In the genomic region with DNA sequence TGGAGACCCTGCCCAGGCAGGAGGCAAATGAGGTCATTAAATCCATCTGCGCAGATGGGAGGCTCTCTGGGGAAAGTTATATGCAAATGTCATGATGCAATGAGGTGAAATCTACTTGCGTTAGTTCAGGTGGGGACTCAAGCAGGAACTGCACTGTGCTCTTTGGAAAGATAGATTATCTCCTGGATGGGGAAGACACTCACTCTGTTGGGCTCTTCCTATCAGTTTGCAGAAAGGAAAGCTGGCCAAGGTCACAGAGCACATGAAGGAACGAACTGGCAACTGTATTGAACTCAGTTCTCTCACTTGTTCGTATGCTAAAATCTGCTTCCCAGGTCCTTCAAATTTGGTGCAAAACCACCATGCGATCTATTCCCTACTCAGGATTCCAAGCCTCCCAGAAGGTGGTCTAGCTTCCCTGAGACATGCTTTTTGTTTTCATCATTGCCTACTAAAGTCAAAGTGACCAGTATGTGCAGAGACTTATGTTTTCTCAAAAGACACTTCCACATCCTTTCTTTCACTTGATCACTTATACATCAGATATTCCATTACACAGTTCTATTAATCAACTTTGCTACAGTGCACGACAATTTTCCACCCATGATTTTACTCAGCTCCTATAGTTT, we compare ENCODE assay signal across 1 cellular context.
TF ChIP-seq lines count a peak whose summit lies in the region.

No MANE protein-coding gene starts in this region.

TF ChIP-seq in K562, 482 proteins besides CTCF, POLR2A, EP300 and RAD21 (continued from another document and continues in another):
- no peak for TF ChIP-seq NFYB (IDR thresholded peaks at IDR 0.05; ENCODE audit: extremely low read depth, insufficient read length)
- TF ChIP-seq, protein P1, sequence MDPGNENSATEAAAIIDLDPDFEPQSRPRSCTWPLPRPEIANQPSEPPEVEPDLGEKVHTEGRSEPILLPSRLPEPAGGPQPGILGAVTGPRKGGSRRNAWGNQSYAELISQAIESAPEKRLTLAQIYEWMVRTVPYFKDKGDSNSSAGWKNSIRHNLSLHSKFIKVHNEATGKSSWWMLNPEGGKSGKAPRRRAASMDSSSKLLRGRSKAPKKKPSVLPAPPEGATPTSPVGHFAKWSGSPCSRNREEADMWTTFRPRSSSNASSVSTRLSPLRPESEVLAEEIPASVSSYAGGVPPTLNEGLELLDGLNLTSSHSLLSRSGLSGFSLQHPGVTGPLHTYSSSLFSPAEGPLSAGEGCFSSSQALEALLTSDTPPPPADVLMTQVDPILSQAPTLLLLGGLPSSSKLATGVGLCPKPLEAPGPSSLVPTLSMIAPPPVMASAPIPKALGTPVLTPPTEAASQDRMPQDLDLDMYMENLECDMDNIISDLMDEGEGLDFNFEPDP (CRISPR knock-in tag; IDR thresholded peaks at IDR 0.05), result no peak
- TF ChIP-seq TBL1XR1 (IDR thresholded peaks at IDR 0.05; ENCODE audit: low read length in 2 of 2), result peak in 1 of 2 experiments; percentile 76; a peak in 1 of 4 replicates
- no peak for TF ChIP-seq MYBL2 (IDR thresholded peaks at IDR 0.05; ENCODE audit: low read depth)
- TF ChIP-seq MYBL2 (CRISPR knock-in tag; IDR thresholded peaks at IDR 0.05; ENCODE audit: borderline replicate concordance), result no peak
- TF ChIP-seq, protein P2, sequence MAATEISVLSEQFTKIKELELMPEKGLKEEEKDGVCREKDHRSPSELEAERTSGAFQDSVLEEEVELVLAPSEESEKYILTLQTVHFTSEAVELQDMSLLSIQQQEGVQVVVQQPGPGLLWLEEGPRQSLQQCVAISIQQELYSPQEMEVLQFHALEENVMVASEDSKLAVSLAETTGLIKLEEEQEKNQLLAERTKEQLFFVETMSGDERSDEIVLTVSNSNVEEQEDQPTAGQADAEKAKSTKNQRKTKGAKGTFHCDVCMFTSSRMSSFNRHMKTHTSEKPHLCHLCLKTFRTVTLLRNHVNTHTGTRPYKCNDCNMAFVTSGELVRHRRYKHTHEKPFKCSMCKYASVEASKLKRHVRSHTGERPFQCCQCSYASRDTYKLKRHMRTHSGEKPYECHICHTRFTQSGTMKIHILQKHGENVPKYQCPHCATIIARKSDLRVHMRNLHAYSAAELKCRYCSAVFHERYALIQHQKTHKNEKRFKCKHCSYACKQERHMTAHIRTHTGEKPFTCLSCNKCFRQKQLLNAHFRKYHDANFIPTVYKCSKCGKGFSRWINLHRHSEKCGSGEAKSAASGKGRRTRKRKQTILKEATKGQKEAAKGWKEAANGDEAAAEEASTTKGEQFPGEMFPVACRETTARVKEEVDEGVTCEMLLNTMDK (IDR thresholded peaks at IDR 0.05; ENCODE audit: borderline replicate concordance, insufficient read depth, low read depth, low read length, poor library complexity, severe bottlenecking), result no peak
- TF ChIP-seq, protein P3, sequence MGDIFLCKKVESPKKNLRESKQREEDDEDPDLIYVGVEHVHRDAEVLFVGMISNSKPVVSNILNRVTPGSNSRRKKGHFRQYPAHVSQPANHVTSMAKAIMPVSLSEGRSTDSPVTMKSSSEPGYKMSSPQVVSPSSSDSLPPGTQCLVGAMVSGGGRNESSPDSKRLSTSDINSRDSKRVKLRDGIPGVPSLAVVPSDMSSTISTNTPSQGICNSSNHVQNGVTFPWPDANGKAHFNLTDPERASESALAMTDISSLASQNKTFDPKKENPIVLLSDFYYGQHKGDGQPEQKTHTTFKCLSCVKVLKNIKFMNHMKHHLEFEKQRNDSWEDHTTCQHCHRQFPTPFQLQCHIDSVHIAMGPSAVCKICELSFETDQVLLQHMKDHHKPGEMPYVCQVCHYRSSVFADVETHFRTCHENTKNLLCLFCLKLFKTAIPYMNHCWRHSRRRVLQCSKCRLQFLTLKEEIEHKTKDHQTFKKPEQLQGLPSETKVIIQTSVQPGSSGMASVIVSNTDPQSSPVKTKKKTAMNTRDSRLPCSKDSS (IDR thresholded peaks at IDR 0.05; ENCODE audit: low read depth, partially characterized antibody), result no peak
- no peak for TF ChIP-seq ETV6 (IDR thresholded peaks at IDR 0.05; ENCODE audit: borderline replicate concordance in 1 of 2, low read depth in 2 of 2, low read length in 1 of 2)
- no peak for TF ChIP-seq ETV6 (CRISPR knock-in tag; IDR thresholded peaks at IDR 0.05; ENCODE audit: borderline replicate concordance)
- TF ChIP-seq ZC3H8 (IDR thresholded peaks at IDR 0.05), result no peak
- no peak for TF ChIP-seq SIN3A (IDR thresholded peaks at IDR 0.05; ENCODE audit: borderline replicate concordance in 2 of 2, control insufficient read depth in 1 of 2, low read depth in 2 of 2, low read length in 2 of 2)
- TF ChIP-seq, protein P4, sequence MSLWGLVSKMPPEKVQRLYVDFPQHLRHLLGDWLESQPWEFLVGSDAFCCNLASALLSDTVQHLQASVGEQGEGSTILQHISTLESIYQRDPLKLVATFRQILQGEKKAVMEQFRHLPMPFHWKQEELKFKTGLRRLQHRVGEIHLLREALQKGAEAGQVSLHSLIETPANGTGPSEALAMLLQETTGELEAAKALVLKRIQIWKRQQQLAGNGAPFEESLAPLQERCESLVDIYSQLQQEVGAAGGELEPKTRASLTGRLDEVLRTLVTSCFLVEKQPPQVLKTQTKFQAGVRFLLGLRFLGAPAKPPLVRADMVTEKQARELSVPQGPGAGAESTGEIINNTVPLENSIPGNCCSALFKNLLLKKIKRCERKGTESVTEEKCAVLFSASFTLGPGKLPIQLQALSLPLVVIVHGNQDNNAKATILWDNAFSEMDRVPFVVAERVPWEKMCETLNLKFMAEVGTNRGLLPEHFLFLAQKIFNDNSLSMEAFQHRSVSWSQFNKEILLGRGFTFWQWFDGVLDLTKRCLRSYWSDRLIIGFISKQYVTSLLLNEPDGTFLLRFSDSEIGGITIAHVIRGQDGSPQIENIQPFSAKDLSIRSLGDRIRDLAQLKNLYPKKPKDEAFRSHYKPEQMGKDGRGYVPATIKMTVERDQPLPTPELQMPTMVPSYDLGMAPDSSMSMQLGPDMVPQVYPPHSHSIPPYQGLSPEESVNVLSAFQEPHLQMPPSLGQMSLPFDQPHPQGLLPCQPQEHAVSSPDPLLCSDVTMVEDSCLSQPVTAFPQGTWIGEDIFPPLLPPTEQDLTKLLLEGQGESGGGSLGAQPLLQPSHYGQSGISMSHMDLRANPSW (CRISPR knock-in tag; IDR thresholded peaks at IDR 0.05), result no peak
- TF ChIP-seq ZNF134 (CRISPR knock-in tag; conservative IDR thresholded peaks at IDR 0.05), result peak; percentile 40; the same call in 1 of the 2 replicates
- TF ChIP-seq NR4A1 (CRISPR knock-in tag; IDR thresholded peaks at IDR 0.05), result no peak
- TF ChIP-seq NR4A1 (tag; IDR thresholded peaks at IDR 0.05), result no peak; the same call in 1 of the 2 replicates
- TF ChIP-seq, protein P5, sequence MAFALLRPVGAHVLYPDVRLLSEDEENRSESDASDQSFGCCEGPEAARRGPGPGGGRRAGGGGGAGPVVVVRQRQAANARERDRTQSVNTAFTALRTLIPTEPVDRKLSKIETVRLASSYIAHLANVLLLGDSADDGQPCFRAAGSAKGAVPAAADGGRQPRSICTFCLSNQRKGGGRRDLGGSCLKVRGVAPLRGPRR (CRISPR knock-in tag; IDR thresholded peaks at IDR 0.05), result no peak
- no peak for TF ChIP-seq ZFP30 (CRISPR knock-in tag; IDR thresholded peaks at IDR 0.05; ENCODE audit: borderline replicate concordance)
- TF ChIP-seq RBFOX2 (IDR thresholded peaks at IDR 0.05; ENCODE audit: low read depth, low read length), result peak; percentile 68
- peak; percentile 68 for TF ChIP-seq TAF9B (IDR thresholded peaks at IDR 0.05; ENCODE audit: partially characterized antibody)
- no peak for TF ChIP-seq ZNF75A (CRISPR knock-in tag; IDR thresholded peaks at IDR 0.05)
- no peak for TF ChIP-seq COPS2 (conservative IDR thresholded peaks at IDR 0.05)
- no peak for TF ChIP-seq MCM5 (IDR thresholded peaks at IDR 0.05; ENCODE audit: low read depth)
- TF ChIP-seq CBFA2T3 (IDR thresholded peaks at IDR 0.05), result peak; percentile 73
- TF ChIP-seq PHF21A (IDR thresholded peaks at IDR 0.05; ENCODE audit: borderline replicate concordance, low read depth), result no peak
- TF ChIP-seq MBD2 (IDR thresholded peaks at IDR 0.05; ENCODE audit: borderline replicate concordance, low read depth), result no peak
- TF ChIP-seq POLR2H (tag; IDR thresholded peaks at IDR 0.05; ENCODE audit: low read depth), result peak; percentile 87
- peak; percentile 79 for TF ChIP-seq MEIS2 (IDR thresholded peaks at IDR 0.05; ENCODE audit: partially characterized antibody)
- TF ChIP-seq, protein P6, sequence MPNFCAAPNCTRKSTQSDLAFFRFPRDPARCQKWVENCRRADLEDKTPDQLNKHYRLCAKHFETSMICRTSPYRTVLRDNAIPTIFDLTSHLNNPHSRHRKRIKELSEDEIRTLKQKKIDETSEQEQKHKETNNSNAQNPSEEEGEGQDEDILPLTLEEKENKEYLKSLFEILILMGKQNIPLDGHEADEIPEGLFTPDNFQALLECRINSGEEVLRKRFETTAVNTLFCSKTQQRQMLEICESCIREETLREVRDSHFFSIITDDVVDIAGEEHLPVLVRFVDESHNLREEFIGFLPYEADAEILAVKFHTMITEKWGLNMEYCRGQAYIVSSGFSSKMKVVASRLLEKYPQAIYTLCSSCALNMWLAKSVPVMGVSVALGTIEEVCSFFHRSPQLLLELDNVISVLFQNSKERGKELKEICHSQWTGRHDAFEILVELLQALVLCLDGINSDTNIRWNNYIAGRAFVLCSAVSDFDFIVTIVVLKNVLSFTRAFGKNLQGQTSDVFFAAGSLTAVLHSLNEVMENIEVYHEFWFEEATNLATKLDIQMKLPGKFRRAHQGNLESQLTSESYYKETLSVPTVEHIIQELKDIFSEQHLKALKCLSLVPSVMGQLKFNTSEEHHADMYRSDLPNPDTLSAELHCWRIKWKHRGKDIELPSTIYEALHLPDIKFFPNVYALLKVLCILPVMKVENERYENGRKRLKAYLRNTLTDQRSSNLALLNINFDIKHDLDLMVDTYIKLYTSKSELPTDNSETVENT (CRISPR knock-in tag; IDR thresholded peaks at IDR 0.05), result no peak
- TF ChIP-seq NCOR1 (IDR thresholded peaks at IDR 0.05), result peak; percentile 54; the same call in 1 of the 2 replicates
- peak; percentile 43; the same call in 1 of the 2 replicates for TF ChIP-seq BCOR (IDR thresholded peaks at IDR 0.05)
- TF ChIP-seq, protein P7, sequence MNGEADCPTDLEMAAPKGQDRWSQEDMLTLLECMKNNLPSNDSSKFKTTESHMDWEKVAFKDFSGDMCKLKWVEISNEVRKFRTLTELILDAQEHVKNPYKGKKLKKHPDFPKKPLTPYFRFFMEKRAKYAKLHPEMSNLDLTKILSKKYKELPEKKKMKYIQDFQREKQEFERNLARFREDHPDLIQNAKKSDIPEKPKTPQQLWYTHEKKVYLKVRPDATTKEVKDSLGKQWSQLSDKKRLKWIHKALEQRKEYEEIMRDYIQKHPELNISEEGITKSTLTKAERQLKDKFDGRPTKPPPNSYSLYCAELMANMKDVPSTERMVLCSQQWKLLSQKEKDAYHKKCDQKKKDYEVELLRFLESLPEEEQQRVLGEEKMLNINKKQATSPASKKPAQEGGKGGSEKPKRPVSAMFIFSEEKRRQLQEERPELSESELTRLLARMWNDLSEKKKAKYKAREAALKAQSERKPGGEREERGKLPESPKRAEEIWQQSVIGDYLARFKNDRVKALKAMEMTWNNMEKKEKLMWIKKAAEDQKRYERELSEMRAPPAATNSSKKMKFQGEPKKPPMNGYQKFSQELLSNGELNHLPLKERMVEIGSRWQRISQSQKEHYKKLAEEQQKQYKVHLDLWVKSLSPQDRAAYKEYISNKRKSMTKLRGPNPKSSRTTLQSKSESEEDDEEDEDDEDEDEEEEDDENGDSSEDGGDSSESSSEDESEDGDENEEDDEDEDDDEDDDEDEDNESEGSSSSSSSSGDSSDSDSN (IDR thresholded peaks at IDR 0.05; ENCODE audit: borderline replicate concordance in 1 of 2, low read depth in 2 of 2, low read length in 2 of 2), result no peak
- TF ChIP-seq, protein P8, sequence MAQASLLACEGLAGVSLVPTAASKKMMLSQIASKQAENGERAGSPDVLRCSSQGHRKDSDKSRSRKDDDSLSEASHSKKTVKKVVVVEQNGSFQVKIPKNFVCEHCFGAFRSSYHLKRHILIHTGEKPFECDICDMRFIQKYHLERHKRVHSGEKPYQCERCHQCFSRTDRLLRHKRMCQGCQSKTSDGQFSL (CRISPR knock-in tag; IDR thresholded peaks at IDR 0.05), result no peak
- TF ChIP-seq, protein P8 (tag; IDR thresholded peaks at IDR 0.05), result no peak
- TF ChIP-seq, protein P9, sequence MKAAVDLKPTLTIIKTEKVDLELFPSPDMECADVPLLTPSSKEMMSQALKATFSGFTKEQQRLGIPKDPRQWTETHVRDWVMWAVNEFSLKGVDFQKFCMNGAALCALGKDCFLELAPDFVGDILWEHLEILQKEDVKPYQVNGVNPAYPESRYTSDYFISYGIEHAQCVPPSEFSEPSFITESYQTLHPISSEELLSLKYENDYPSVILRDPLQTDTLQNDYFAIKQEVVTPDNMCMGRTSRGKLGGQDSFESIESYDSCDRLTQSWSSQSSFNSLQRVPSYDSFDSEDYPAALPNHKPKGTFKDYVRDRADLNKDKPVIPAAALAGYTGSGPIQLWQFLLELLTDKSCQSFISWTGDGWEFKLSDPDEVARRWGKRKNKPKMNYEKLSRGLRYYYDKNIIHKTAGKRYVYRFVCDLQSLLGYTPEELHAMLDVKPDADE (conservative IDR thresholded peaks at IDR 0.05; ENCODE audit: control insufficient read depth, low read depth, low read length), result no peak
- TF ChIP-seq, protein P10, sequence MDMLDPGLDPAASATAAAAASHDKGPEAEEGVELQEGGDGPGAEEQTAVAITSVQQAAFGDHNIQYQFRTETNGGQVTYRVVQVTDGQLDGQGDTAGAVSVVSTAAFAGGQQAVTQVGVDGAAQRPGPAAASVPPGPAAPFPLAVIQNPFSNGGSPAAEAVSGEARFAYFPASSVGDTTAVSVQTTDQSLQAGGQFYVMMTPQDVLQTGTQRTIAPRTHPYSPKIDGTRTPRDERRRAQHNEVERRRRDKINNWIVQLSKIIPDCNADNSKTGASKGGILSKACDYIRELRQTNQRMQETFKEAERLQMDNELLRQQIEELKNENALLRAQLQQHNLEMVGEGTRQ (CRISPR knock-in tag; IDR thresholded peaks at IDR 0.05), result no peak
- no peak for TF ChIP-seq ZBTB17 (CRISPR knock-in tag; IDR thresholded peaks at IDR 0.05)
- TF ChIP-seq ZBED1 (IDR thresholded peaks at IDR 0.05), result no peak
- no peak for TF ChIP-seq RB1 (IDR thresholded peaks at IDR 0.05; ENCODE audit: low read depth)
- peak in 1 of 2 experiments; percentile 95; a peak in 2 of 4 replicates for TF ChIP-seq ARNT (IDR thresholded peaks at IDR 0.05)
- TF ChIP-seq, protein P11, sequence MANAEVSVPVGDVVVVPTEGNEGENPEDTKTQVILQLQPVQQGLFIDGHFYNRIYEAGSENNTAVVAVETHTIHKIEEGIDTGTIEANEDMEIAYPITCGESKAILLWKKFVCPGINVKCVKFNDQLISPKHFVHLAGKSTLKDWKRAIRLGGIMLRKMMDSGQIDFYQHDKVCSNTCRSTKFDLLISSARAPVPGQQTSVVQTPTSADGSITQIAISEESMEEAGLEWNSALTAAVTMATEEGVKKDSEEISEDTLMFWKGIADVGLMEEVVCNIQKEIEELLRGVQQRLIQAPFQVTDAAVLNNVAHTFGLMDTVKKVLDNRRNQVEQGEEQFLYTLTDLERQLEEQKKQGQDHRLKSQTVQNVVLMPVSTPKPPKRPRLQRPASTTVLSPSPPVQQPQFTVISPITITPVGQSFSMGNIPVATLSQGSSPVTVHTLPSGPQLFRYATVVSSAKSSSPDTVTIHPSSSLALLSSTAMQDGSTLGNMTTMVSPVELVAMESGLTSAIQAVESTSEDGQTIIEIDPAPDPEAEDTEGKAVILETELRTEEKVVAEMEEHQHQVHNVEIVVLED (CRISPR knock-in tag; IDR thresholded peaks at IDR 0.05), result no peak
- TF ChIP-seq, protein P12, sequence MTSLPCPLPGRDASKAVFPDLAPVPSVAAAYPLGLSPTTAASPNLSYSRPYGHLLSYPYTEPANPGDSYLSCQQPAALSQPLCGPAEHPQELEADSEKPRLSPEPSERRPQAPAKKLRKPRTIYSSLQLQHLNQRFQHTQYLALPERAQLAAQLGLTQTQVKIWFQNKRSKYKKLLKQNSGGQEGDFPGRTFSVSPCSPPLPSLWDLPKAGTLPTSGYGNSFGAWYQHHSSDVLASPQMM (CRISPR knock-in tag; IDR thresholded peaks at IDR 0.05), result no peak
